ENCODE assay signal across 8 cellular contexts in the genomic region with DNA sequence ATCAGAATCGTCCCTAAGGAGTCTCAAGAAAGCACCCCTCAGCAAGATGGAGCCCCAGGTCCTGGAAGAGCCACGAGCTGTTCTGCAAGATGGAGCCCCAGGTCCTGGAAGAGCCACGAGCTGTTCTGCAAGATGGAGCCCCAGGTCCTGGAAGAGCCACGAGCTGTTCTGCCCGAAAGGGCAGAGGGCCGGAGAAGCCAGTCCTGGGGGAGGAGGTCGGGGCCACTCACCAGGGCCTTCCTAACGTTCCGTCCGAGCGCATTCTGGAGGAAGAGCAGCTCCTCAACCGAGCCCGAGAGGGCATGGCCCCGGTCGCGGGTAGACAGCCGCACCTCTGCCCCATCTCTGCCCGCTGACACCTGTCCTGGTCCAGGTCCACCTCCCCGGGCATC.
DNase-seq lines count a peak whose midpoint lies in the region; ATAC-seq and TF ChIP-seq lines count a peak whose summit lies in the region.
"Not testable (repeated sequence)": the region's sequence is repeated elsewhere in the genome, so short reads cannot be mapped to it uniquely, and the experiment has no call there.

No MANE protein-coding gene starts in this region.

- H3K27me3 ChIP-seq in lower lobe of right lung (ENCODE audit: low read depth); uterus: not testable (repeated sequence)

- not testable (repeated sequence) for H3K4me1 ChIP-seq in HEK293 (ENCODE audit: control insufficient read depth, insufficient read depth, low read length); uterus
- peaks cover 23% of the 10 kb centered on the region for H3K4me1 ChIP-seq in lower lobe of right lung

- peak; percentile 33 for DNase-seq in NCI-H82 (lab: John Stamatoyannopoulos, UW)
- peak; percentile 69 for DNase-seq in activated CD8-positive, alpha-beta memory T cell treated with anti-CD3 and anti-CD28 coated beads, Interleukin-2, amount 50 U/mL, for 48 hours
- not testable (repeated sequence) for DNase-seq in coronary artery (ENCODE audit: low spot score); uterus
- peak; percentile 50 for DNase-seq in lower lobe of right lung
- peak; percentile 47 for DNase-seq in stimulated activated CD4-positive, alpha-beta T cell treated with anti-CD3 and anti-CD28 coated beads, Interleukin-12 subunit alpha, Interleukin-12 subunit beta, amount 100 ng/mL, for 4 hours

- POLR2A ChIA-PET in HEK293 (lab: Yijun Ruan, JAX): interaction anchor here (1.0 kb wide), 1 partner anchor 13 kb away, joined by 3 read pairs; no protein-coding TSS in a partner anchor

- H3K36me3 ChIP-seq in HEK293 (ENCODE audit: control insufficient read depth in 2 of 2, insufficient read depth in 1 of 2, low read length in 2 of 2); lower lobe of right lung; uterus: not testable (repeated sequence)

- H3K9me3 ChIP-seq in HEK293 (ENCODE audit: control insufficient read depth, insufficient read depth, low read depth, low read length); lower lobe of right lung; uterus: not testable (repeated sequence)

- intact Hi-C loops in lower lobe of right lung (cut with DNase I); uterus (cut with DNase I; ENCODE audit: low total_unique reads): not testable (repeated sequence)

- TF ChIP-seq POLR2A in uterus (IDR thresholded peaks at IDR 0.05): not testable (repeated sequence)

- H3K4me3 ChIP-seq in HEK293 (ENCODE audit: low read depth, low read length): not testable (repeated sequence)
- H3K4me3 ChIP-seq in coronary artery (peak overlapping the region; percentile 66), lower lobe of right lung (peak overlapping the region; percentile 72), uterus (peak overlapping the region; percentile 22 to 33)

- CTCF ChIA-PET in HEK293 (lab: Yijun Ruan, JAX): interaction anchor here (0.6 to 1.1 kb wide), 4 partner anchors 24 to 154 kb away, joined by 3 to 4 read pairs (median 3); no protein-coding TSS in a partner anchor

- not testable (repeated sequence) for TF ChIP-seq CTCF in HEK293 (tag by site-specific recombination; IDR thresholded peaks at IDR 0.05); coronary artery (IDR thresholded peaks at IDR 0.05); lower lobe of right lung (IDR thresholded peaks at IDR 0.05); uterus (IDR thresholded peaks at IDR 0.05)

- ATAC-seq in GM18517 (IDR thresholded peaks at IDR 0.05; ENCODE audit: unreplicated experiment): peak; percentile 31
- peak; percentile 61 to 76 for ATAC-seq in lower lobe of right lung

- not testable (repeated sequence) for H3K27ac ChIP-seq in HEK293 (ENCODE audit: extremely low read depth, low read depth, low read length)
- peak overlapping the region in 1 of 2 donors; percentile 62 for H3K27ac ChIP-seq in coronary artery
- peak overlapping the region; percentile 83 for H3K27ac ChIP-seq in lower lobe of right lung
- peak overlapping the region; percentile 39 to 63 for H3K27ac ChIP-seq in uterus

TF ChIP-seq in HEK293, 187 proteins besides CTCF, POLR2A, EP300 and RAD21:
- TF ChIP-seq, protein P1, sequence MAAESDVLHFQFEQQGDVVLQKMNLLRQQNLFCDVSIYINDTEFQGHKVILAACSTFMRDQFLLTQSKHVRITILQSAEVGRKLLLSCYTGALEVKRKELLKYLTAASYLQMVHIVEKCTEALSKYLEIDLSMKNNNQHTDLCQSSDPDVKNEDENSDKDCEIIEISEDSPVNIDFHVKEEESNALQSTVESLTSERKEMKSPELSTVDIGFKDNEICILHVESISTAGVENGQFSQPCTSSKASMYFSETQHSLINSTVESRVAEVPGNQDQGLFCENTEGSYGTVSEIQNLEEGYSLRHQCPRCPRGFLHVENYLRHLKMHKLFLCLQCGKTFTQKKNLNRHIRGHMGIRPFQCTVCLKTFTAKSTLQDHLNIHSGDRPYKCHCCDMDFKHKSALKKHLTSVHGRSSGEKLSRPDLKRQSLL (tag by site-specific recombination; IDR thresholded peaks at IDR 0.05): peak; percentile 66; the same call in 1 of the 2 replicates
- TF ChIP-seq ZNF341 (tag by site-specific recombination; IDR thresholded peaks at IDR 0.05; ENCODE audit: low read depth): peak; percentile 93
